Comparison of ENCODE assay signal across 19 cellular contexts in the genomic region with DNA sequence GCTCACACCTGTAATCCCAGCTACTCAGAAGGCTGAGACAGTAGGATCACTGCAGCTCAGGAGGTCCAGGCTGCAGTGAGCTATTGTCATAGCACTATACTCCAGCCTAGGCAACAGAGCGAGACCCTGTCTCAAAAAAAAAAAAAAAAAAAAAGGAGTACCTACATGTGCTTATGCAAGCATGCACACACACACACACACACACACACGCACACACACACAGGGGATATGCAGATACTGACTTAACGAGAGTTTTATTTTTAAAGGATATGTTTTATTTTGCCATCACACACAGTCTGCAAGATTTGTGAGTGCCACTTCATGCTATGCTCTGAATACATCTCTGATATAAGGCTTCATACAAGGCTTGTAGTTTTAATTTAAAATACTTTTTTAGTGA.
DNase-seq lines count a peak whose midpoint lies in the region; ATAC-seq and TF ChIP-seq lines count a peak whose summit lies in the region.
"Had no signal": no experiment of that assay in that cellular context is flagged by ENCODE, and none has a peak within 500 bp of the region (broad histone marks: within the 10 kb centered on the region; RNA-seq: fewer than 3 reads in every experiment).

No MANE protein-coding gene starts in this region.

- no peak for TF ChIP-seq CTCF in endodermal cell (conservative IDR thresholded peaks at IDR 0.05)
- TF ChIP-seq CTCF in psoas muscle (IDR thresholded peaks at IDR 0.05): no peak

- H3K36me3 ChIP-seq in NT2/D1 (ENCODE audit: insufficient read depth, insufficient read length, low read length) (no peaks in the 10 kb centered on the region), endodermal cell (ENCODE audit: control insufficient read depth, insufficient read depth, low read length) (no peaks in the 10 kb centered on the region), psoas muscle (ENCODE audit: insufficient read depth in 1 of 2, low read depth in 1 of 2) (no peaks in the 10 kb centered on the region)
- H3K36me3 ChIP-seq: BE2C, BLaER1 had no signal

- H3K27me3 ChIP-seq in NT2/D1 (ENCODE audit: insufficient read depth, insufficient read length): no peaks in the 10 kb centered on the region
- H3K27me3 ChIP-seq in endodermal cell (ENCODE audit: control insufficient read depth, insufficient read depth, low read length, poor library complexity, severe bottlenecking): no peaks in the 10 kb centered on the region
- H3K27me3 ChIP-seq in psoas muscle (ENCODE audit: insufficient read depth in 3 of 3, low read length in 2 of 3): no peaks in the 10 kb centered on the region
- H3K27me3 ChIP-seq: BE2C, BLaER1 had no signal

- peaks cover 16% of the 10 kb centered on the region for H3K4me1 Mint-ChIP-seq in endodermal cell
- H3K4me1 Mint-ChIP-seq: CD14-positive monocyte; CD4-positive, alpha-beta memory T cell; CD4-positive, CD25-positive, alpha-beta regulatory T cell; CD8-positive, alpha-beta memory T cell had no signal

- H3K27me3 Mint-ChIP-seq in endodermal cell (ENCODE audit: insufficient read depth): no peaks in the 10 kb centered on the region
- H3K27me3 Mint-ChIP-seq: CD4-positive, alpha-beta memory T cell; CD4-positive, CD25-positive, alpha-beta regulatory T cell had no signal

- peak; percentile 1 for DNase-seq in NT2/D1 (ENCODE audit: low read depth, low spot score)
- DNase-seq in endodermal cell: peak; percentile 56
- DNase-seq in NCI-H1417 treated with DMSO at 0.1 percent for 48 hours (lab: John Stamatoyannopoulos, UW): no peak
- DNase-seq in psoas muscle: no peak
- DNase-seq in T-helper 9 cell: no peak
- DNase-seq: 8988T; ACHN; BE2C; C1 segment of cervical spinal cord; CD4-positive, alpha-beta memory T cell; CD4-positive, CD25-positive, alpha-beta regulatory T cell; CD8-positive, alpha-beta memory T cell; COR-L47; DMS 273 treated with DMSO at 0.1 percent for 48 hours; DMS153; DMS79 treated with DMSO at 0.1 percent for 48 hours; GF-D8 had no signal

- H3K36me3 Mint-ChIP-seq in endodermal cell (ENCODE audit: low read depth): peaks cover 2% of the 10 kb centered on the region
- H3K36me3 Mint-ChIP-seq: CD14-positive monocyte; CD4-positive, alpha-beta memory T cell; CD4-positive, CD25-positive, alpha-beta regulatory T cell; CD8-positive, alpha-beta memory T cell had no signal

- no peak overlapping the region for H3K4me3 Mint-ChIP-seq in endodermal cell
- H3K4me3 Mint-ChIP-seq: CD14-positive monocyte; CD4-positive, alpha-beta memory T cell; CD4-positive, CD25-positive, alpha-beta regulatory T cell; CD8-positive, alpha-beta memory T cell had no signal

- H3K27ac ChIP-seq in endodermal cell (ENCODE audit: low read depth, low read length) (no peak overlapping the region), psoas muscle (no peak overlapping the region)
- H3K27ac ChIP-seq: BLaER1 had no signal

- no peak overlapping the region for H3K9ac ChIP-seq in NT2/D1 (ENCODE audit: insufficient read length, low read depth)
- no peak overlapping the region for H3K9ac ChIP-seq in endodermal cell (ENCODE audit: extremely low read depth, low read length, poor library complexity, severe bottlenecking)
- H3K9ac ChIP-seq: BLaER1 had no signal

- H3K4me3 ChIP-seq in NT2/D1 (ENCODE audit: insufficient read length, low read depth) (no peak overlapping the region), endodermal cell (ENCODE audit: low read length) (no peak overlapping the region), psoas muscle (no peak overlapping the region)
- H3K4me3 ChIP-seq: BLaER1 had no signal

- no peak for ATAC-seq in psoas muscle

- H3K9me3 Mint-ChIP-seq in endodermal cell: peaks cover 16% of the 10 kb centered on the region

- H3K27ac Mint-ChIP-seq in endodermal cell: no peak overlapping the region
- H3K27ac Mint-ChIP-seq: CD14-positive monocyte; CD4-positive, alpha-beta memory T cell; CD4-positive, CD25-positive, alpha-beta regulatory T cell had no signal

- H3K9me3 ChIP-seq in NT2/D1 (ENCODE audit: insufficient read depth, low read length): no peaks in the 10 kb centered on the region
- H3K9me3 ChIP-seq in endodermal cell (ENCODE audit: control insufficient read depth, low read length): no peaks in the 10 kb centered on the region
- H3K9me3 ChIP-seq in psoas muscle: no peaks in the 10 kb centered on the region
- H3K9me3 ChIP-seq: BE2C, BLaER1 had no signal

- WGBS in endodermal cell (ENCODE audit: insufficient coverage in 1 of 2, insufficient read length in 1 of 2), 2 experiments: 100% methylated on average over 1 of the region's 3 CpGs; no CpG with 5 or more reads in 1 of the 2 experiments
- WGBS in psoas muscle, 3 donors: 79 to 95% (median 95%) methylated on average over 3 of the region's 3 CpGs

- intact Hi-C loops in psoas muscle (cut with DNase I): no loop called here

- no peaks in the 10 kb centered on the region for H3K4me1 ChIP-seq in NT2/D1 (ENCODE audit: insufficient read depth, insufficient read length)
- H3K4me1 ChIP-seq in endodermal cell (ENCODE audit: control insufficient read depth, insufficient read depth, low read length): no peaks in the 10 kb centered on the region
- no peaks in the 10 kb centered on the region for H3K4me1 ChIP-seq in psoas muscle
- H3K4me1 ChIP-seq: BE2C, BLaER1 had no signal

Comparison
In these comparisons a context has a peak if more than half of its experiments do, and no peak if none do; other contexts are left out.
1. DNase-seq: peak in NT2/D1 (single experiment) and endodermal cell (single experiment); none in NCI-H1417 treated with DMSO at 0.1 percent for 48 hours (single experiment), psoas muscle (0 of 2) and T-helper 9 cell (single experiment).